In the genomic region with DNA sequence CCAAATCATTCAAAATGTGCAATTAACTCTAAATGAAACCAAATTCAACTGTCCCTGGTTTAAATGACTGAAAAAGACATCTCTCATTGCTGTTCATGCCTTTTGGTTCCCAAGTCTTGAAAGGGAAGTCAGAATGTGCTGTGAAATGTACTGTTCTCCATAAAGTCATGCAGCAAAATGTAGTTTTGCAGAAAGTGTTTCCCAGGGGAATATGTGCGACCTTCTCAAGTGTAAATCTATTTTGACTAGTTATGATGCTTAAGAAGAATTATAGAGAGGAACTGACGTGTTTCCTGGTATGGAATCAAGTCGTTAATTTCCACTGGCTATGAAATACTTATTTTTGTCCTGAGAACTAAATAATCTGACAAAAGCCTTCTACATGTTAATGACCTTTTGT, we compare ENCODE assay signal across 24 cellular contexts.
"Had no signal": no experiment of that assay in that cellular context is flagged by ENCODE, and none has a peak within 500 bp of the region (broad histone marks: within the 10 kb centered on the region; RNA-seq: fewer than 3 reads in every experiment).

No MANE protein-coding gene starts in this region.

- FAIRE-seq: islet of Langerhans had no signal

- H3K4me2 ChIP-seq: smooth muscle cell had no signal

- ATAC-seq: activated CD4-positive, alpha-beta T cell treated with anti-CD3 and anti-CD28 coated beads for 36 hours; activated T-cell treated with anti-CD3 and anti-CD28 coated beads, Interleukin-2, amount 50 U/mL, for 4 hours; gastroesophageal sphincter; left cardiac atrium; sciatic nerve; T-cell; WTC11 had no signal

- H3K27ac ChIP-seq: adrenal gland, ascending aorta, esophagus squamous epithelium, gastroesophageal sphincter, testis, vagina had no signal

- H3K4me3 ChIP-seq: adrenal gland, ascending aorta, esophagus squamous epithelium, gastroesophageal sphincter, smooth muscle cell, testis, vagina had no signal

- H3K9me3 ChIP-seq: adrenal gland, testis had no signal

- H3K27me3 ChIP-seq: adrenal gland, ascending aorta, esophagus squamous epithelium, gastroesophageal sphincter, testis, vagina had no signal

- DNase-seq: activated CD4-positive, alpha-beta T cell treated with anti-CD3 and anti-CD28 coated beads for 36 hours; activated CD4-positive, alpha-beta T cell treated with anti-CD3 and anti-CD28 coated beads, Interleukin-2, amount 50 U/mL, for 4 hours; activated CD8-positive, alpha-beta memory T cell treated with anti-CD3 and anti-CD28 coated beads, Interleukin-2, amount 50 U/mL, for 48 hours; activated naive CD4-positive, alpha-beta T cell; activated T-cell treated with anti-CD3 and anti-CD28 coated beads, Interleukin-2, amount 50 U/mL, for 4 hours; adrenal gland; esophagus squamous epithelium; head of caudate nucleus; left cardiac atrium; mesendoderm; nephron progenitor cell; nucleus accumbens; stimulated activated CD4-positive, alpha-beta T cell treated with anti-CD3 and anti-CD28 coated beads, Interleukin-15, amount 100 ng/mL, for 24 hours; stimulated activated naive CD4-positive, alpha-beta T cell; T-cell; testis; trophoblast cell had no signal

- H3K4me1 ChIP-seq: adrenal gland, ascending aorta, testis, vagina had no signal

- H3K36me3 ChIP-seq: adrenal gland, ascending aorta, esophagus squamous epithelium, gastroesophageal sphincter, vagina had no signal
